8 cellular contexts compared by ENCODE assay signal in genomic region chr9:89603629-89604462, GRCh38. TPM values are rescaled to one million over a fixed set of nuclear protein-coding genes. Genes with fewer than 3 reads are reported as not detected.
DNase-seq lines count a peak whose midpoint lies in the region; ATAC-seq and TF ChIP-seq lines count a peak whose summit lies in the region.

No MANE protein-coding gene starts in this region.

- TF ChIP-seq CTCF in esophagus muscularis mucosa (IDR thresholded peaks at IDR 0.05) (peak; percentile 48 to 55 (median 51)), suprapubic skin (IDR thresholded peaks at IDR 0.05) (peak in 1 of 2 donors; percentile 14)

- H3K9ac ChIP-seq in mucosa of stomach (ENCODE audit: low read length), result peak overlapping the region; percentile 47

- H3K36me3 ChIP-seq in esophagus muscularis mucosa (peaks cover 0 to 15% (median 7%) of the 10 kb centered on the region in 4 donors), mucosa of stomach (ENCODE audit: control insufficient read depth, insufficient read depth, low read length) (no peaks in the 10 kb centered on the region), suprapubic skin (no peaks in the 10 kb centered on the region)

- TF ChIP-seq EP300 in esophagus muscularis mucosa (IDR thresholded peaks at IDR 0.05) (no peak), suprapubic skin (IDR thresholded peaks at IDR 0.05) (no peak)

- DNase-seq in activated CD4-positive, CD25-positive, alpha-beta regulatory T cell treated with anti-CD3 and anti-CD28 coated beads, Interleukin-2, amount 50 U/mL, for 72 hours, result peak; percentile 39
- DNase-seq in NCI-H345 (lab: John Stamatoyannopoulos, UW), result peak; percentile 84
- peak; percentile 21 for DNase-seq in activated CD8-positive, alpha-beta memory T cell treated with anti-CD3 and anti-CD28 coated beads, Interleukin-2, amount 50 U/mL, for 4 hours
- no peak for DNase-seq in esophagus muscularis mucosa (ENCODE audit: extremely low spot score)
- peak; percentile 78 to 82 for DNase-seq in suprapubic skin (ENCODE audit: low spot score in 2 of 2)
- DNase-seq in AG08395 (ENCODE audit: low spot score), result no peak

- intact Hi-C loops in esophagus muscularis mucosa (cut with DNase I), result loop anchor here (1.0 to 10.0 kb wide), 4 partner anchors 281 to 621 kb away; no protein-coding TSS in a partner anchor

- ATAC-seq in activated CD4-positive, CD25-positive, alpha-beta regulatory T cell treated with anti-CD3 and anti-CD28 coated beads, Interleukin-2, amount 50 U/mL, for 24 hours, result no peak

- H3K4me3 ChIP-seq in esophagus muscularis mucosa (peak overlapping the region; percentile 69 to 86 (median 76)), mucosa of stomach (ENCODE audit: low read length) (peak overlapping the region; percentile 62), suprapubic skin (peak overlapping the region; percentile 59)

- peaks cover 27 to 52% (median 49%) of the 10 kb centered on the region in 4 donors for H3K4me1 ChIP-seq in esophagus muscularis mucosa
- H3K4me1 ChIP-seq in mucosa of stomach (ENCODE audit: control insufficient read depth, insufficient read depth, low read length), result peaks cover 22% of the 10 kb centered on the region
- peaks cover 49% of the 10 kb centered on the region for H3K4me1 ChIP-seq in suprapubic skin

- H3K27me3 ChIP-seq in esophagus muscularis mucosa, result peaks cover 0 to 5% (median 0%) of the 10 kb centered on the region in 4 donors
- no peaks in the 10 kb centered on the region for H3K27me3 ChIP-seq in mucosa of stomach (ENCODE audit: control insufficient read depth, insufficient read depth, low read length)
- H3K27me3 ChIP-seq in suprapubic skin, result no peaks in the 10 kb centered on the region

- 0% methylated on average over 46 of the region's 63 CpGs for WGBS in esophagus muscularis mucosa
- 0% methylated on average over 6 of the region's 63 CpGs for WGBS in suprapubic skin

- no peaks in the 10 kb centered on the region for H3K9me3 ChIP-seq in esophagus muscularis mucosa
- no peaks in the 10 kb centered on the region for H3K9me3 ChIP-seq in mucosa of stomach (ENCODE audit: control insufficient read depth, low read length)
- no peaks in the 10 kb centered on the region for H3K9me3 ChIP-seq in suprapubic skin

- peak overlapping the region; percentile 89 to 93 (median 91) for H3K27ac ChIP-seq in esophagus muscularis mucosa (replicated peaks in 1 of 4)
- peak overlapping the region; percentile 46 for H3K27ac ChIP-seq in suprapubic skin

- TF ChIP-seq POLR2A in esophagus muscularis mucosa (IDR thresholded peaks at IDR 0.05; ENCODE audit: low read depth) (no peak), suprapubic skin (IDR thresholded peaks at IDR 0.05) (no peak)

RNA-seq across cellular contexts. Expression of gene GADD45G, which starts 1.0 kb away (rescaled TPM):
- total RNA-seq in esophagus muscularis mucosa (100 to 1,000 TPM in 2 of 4 donors, 10 to 100 TPM in 2; 44.0 to 136 (median 103) TPM), suprapubic skin (1 to 10 TPM; 4.6 to 9.7 (median 6.2) TPM)

Comparison
In these comparisons a context has a peak if more than half of its experiments do, and no peak if none do; other contexts are left out.
1. DNase-seq: peak in activated CD4-positive, CD25-positive, alpha-beta regulatory T cell treated with anti-CD3 and anti-CD28 coated beads, Interleukin-2, amount 50 U/mL, for 72 hours (single experiment), NCI-H345 (single experiment), activated CD8-positive, alpha-beta memory T cell treated with anti-CD3 and anti-CD28 coated beads, Interleukin-2, amount 50 U/mL, for 4 hours (single experiment) and suprapubic skin (2 of 2); none in esophagus muscularis mucosa (single experiment) and AG08395 (single experiment).
2. RNA of gene GADD45G, which starts 1.0 kb away (total RNA-seq): 44.0 to 136 TPM in esophagus muscularis mucosa; 4.6 to 9.7 TPM in suprapubic skin; every median in the first group is over 4 times any median in the second.
3. Peak in every context shown above with its lines, with median percentiles within 50 percentile points of each other: H3K4me3 ChIP-seq.